ENCODE assay signal across 19 cellular contexts in the genomic region with DNA sequence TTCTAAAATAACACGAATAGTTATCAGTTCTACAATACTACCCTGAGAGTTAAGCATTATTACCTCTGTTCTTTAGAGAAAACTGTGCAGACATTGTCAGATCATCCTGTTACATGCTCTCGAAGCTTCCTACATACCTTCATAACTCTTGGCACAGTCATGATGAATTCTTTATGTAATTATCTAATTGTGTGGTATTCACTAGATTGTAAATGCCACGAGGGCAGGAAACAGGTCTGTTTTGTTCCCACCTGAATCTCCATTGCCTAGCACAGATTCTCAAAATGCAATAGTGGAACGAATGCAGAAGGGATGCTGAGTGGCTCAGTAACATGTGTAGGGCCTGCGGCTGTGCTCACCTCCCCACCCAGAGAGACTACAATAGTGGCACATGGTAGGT. TPM values are rescaled to one million over a fixed set of nuclear protein-coding genes. Genes with fewer than 3 reads are reported as not detected.
DNase-seq lines count a peak whose midpoint lies in the region; ATAC-seq and TF ChIP-seq lines count a peak whose summit lies in the region.
"Had no signal": no experiment of that assay in that cellular context is flagged by ENCODE, and none has a peak within 500 bp of the region (broad histone marks: within the 10 kb centered on the region; RNA-seq: fewer than 3 reads in every experiment).

No MANE protein-coding gene starts in this region.

- H3K9me3 ChIP-seq in HEK293 (ENCODE audit: control insufficient read depth, insufficient read depth, low read depth, low read length), result no peaks in the 10 kb centered on the region
- H3K9me3 ChIP-seq in neural progenitor cell (ENCODE audit: low read depth), result no peaks in the 10 kb centered on the region
- H3K9me3 ChIP-seq in trophoblast cell (ENCODE audit: insufficient read depth, low read depth, low read length), result peaks cover 3% of the 10 kb centered on the region
- H3K9me3 ChIP-seq: BE2C, BLaER1 had no signal

- H2BK12ac ChIP-seq in trophoblast cell (ENCODE audit: low read length), result no peak overlapping the region

- H3K27ac Mint-ChIP-seq in neural progenitor cell (no peak overlapping the region), GM23338 (no peak overlapping the region)
- H3K27ac Mint-ChIP-seq: CD14-positive monocyte; CD4-positive, alpha-beta memory T cell; CD4-positive, CD25-positive, alpha-beta regulatory T cell; CD8-positive, alpha-beta memory T cell had no signal

- POLR2A ChIA-PET in HEK293 (lab: Yijun Ruan, JAX), result no interaction called here

- H4K8ac ChIP-seq in trophoblast cell (ENCODE audit: low read depth, low read length), result no peak overlapping the region

- no peak overlapping the region for H3K23ac ChIP-seq in trophoblast cell (ENCODE audit: low read length)

- CTCF ChIA-PET in HEK293 (lab: Yijun Ruan, JAX), result interaction anchor here (0.7 to 0.9 kb wide), 2 partner anchors 9 to 14 kb away, joined by 3 to 4 read pairs; no protein-coding TSS in a partner anchor

- DNase-seq in neural progenitor cell (ENCODE audit: low spot score) (no peak), trophoblast cell (peak; percentile 33 to 77), DMS114 treated with DMSO at 0.1 percent for 48 hours (lab: John Stamatoyannopoulos, UW; ENCODE audit: unreplicated experiment) (no peak), GM23338 (ENCODE audit: low spot score) (no peak)
- DNase-seq: 8988T; ACHN; BE2C; C1 segment of cervical spinal cord; CD4-positive, alpha-beta memory T cell; CD4-positive, CD25-positive, alpha-beta regulatory T cell; CD8-positive, alpha-beta memory T cell; COR-L47; DMS 273 treated with DMSO at 0.1 percent for 48 hours; DMS79 treated with DMSO at 0.1 percent for 48 hours; GF-D8 had no signal

- H3K36me3 Mint-ChIP-seq in neural progenitor cell (no peaks in the 10 kb centered on the region), GM23338 (ENCODE audit: low read depth) (no peaks in the 10 kb centered on the region)
- H3K36me3 Mint-ChIP-seq: CD14-positive monocyte; CD4-positive, alpha-beta memory T cell; CD4-positive, CD25-positive, alpha-beta regulatory T cell; CD8-positive, alpha-beta memory T cell had no signal

- H3K4ac ChIP-seq in trophoblast cell (ENCODE audit: low read depth, low read length), result no peak overlapping the region

- no peak overlapping the region for H3K14ac ChIP-seq in trophoblast cell (ENCODE audit: low read length)

- TF ChIP-seq CTCF in HEK293 (tag by site-specific recombination; IDR thresholded peaks at IDR 0.05) (no peak), neural progenitor cell (IDR thresholded peaks at IDR 0.05) (no peak), GM23338 (conservative IDR thresholded peaks at IDR 0.05; ENCODE audit: low read depth in 2 of 2) (no peak)

- H3K36me3 ChIP-seq in HEK293 (ENCODE audit: control insufficient read depth in 2 of 2, insufficient read depth in 1 of 2, low read length in 2 of 2), result no peaks in the 10 kb centered on the region
- no peaks in the 10 kb centered on the region for H3K36me3 ChIP-seq in neural progenitor cell
- no peaks in the 10 kb centered on the region for H3K36me3 ChIP-seq in trophoblast cell (ENCODE audit: control insufficient read depth in 1 of 2, insufficient read depth in 2 of 2, low read length in 2 of 2)
- H3K36me3 ChIP-seq in GM23338 (ENCODE audit: insufficient read depth), result no peaks in the 10 kb centered on the region
- H3K36me3 ChIP-seq: BE2C, BLaER1 had no signal

- H3K79me2 ChIP-seq in neural progenitor cell (ENCODE audit: low read depth) (no peaks in the 10 kb centered on the region), trophoblast cell (ENCODE audit: control insufficient read depth, insufficient read depth, low read length, poor library complexity) (no peaks in the 10 kb centered on the region), GM23338 (replicated peaks; ENCODE audit: insufficient read depth) (peaks cover 4% of the 10 kb centered on the region; the same call in 1 of the 2 replicates)

- no peak overlapping the region for H2BK120ac ChIP-seq in trophoblast cell (ENCODE audit: insufficient read depth, low read length, poor library complexity)

- H3K27me3 Mint-ChIP-seq in neural progenitor cell (ENCODE audit: insufficient read depth, low read depth) (peaks cover 49% of the 10 kb centered on the region), GM23338 (ENCODE audit: insufficient read depth, low read depth, poor library complexity) (peaks cover 22% of the 10 kb centered on the region)

- H3K4me1 ChIP-seq in HEK293 (ENCODE audit: control insufficient read depth, insufficient read depth, low read length), result no peaks in the 10 kb centered on the region; the same call in 1 of the 2 replicates
- H3K4me1 ChIP-seq in neural progenitor cell, result peaks cover 23% of the 10 kb centered on the region
- peaks cover 6 to 8% of the 10 kb centered on the region in 2 experiments for H3K4me1 ChIP-seq in trophoblast cell (ENCODE audit: control insufficient read depth in 1 of 2, insufficient read depth in 2 of 2, low read length in 2 of 2)
- peaks cover 33% of the 10 kb centered on the region for H3K4me1 ChIP-seq in GM23338 (ENCODE audit: insufficient read depth)
- H3K4me1 ChIP-seq: BE2C had no signal

- H2AFZ ChIP-seq in neural progenitor cell (replicated peaks), result no peak overlapping the region
- no peak overlapping the region for H2AFZ ChIP-seq in trophoblast cell (ENCODE audit: insufficient read depth, low read length, poor library complexity)
- H2AFZ ChIP-seq in GM23338, result no peak overlapping the region

- H3K79me1 ChIP-seq in trophoblast cell (ENCODE audit: low read length), result no peaks in the 10 kb centered on the region

- peak overlapping the region; percentile 60 for H3K4me3 Mint-ChIP-seq in neural progenitor cell
- no peak overlapping the region for H3K4me3 Mint-ChIP-seq in GM23338
- H3K4me3 Mint-ChIP-seq: CD4-positive, alpha-beta memory T cell; CD4-positive, CD25-positive, alpha-beta regulatory T cell; CD8-positive, alpha-beta memory T cell had no signal

- H3K27me3 ChIP-seq in neural progenitor cell (peaks cover 83% of the 10 kb centered on the region), trophoblast cell (ENCODE audit: insufficient read depth, low read length) (peaks cover 35% of the 10 kb centered on the region), GM23338 (ENCODE audit: insufficient read depth) (peaks cover 26% of the 10 kb centered on the region)

- H3K4me3 ChIP-seq in HEK293 (ENCODE audit: low read depth, low read length), result no peak overlapping the region
- H3K4me3 ChIP-seq in neural progenitor cell, result no peak overlapping the region
- no peak overlapping the region for H3K4me3 ChIP-seq in trophoblast cell (ENCODE audit: low read depth, low read length)
- no peak overlapping the region for H3K4me3 ChIP-seq in GM23338
- H3K4me3 ChIP-seq: BLaER1 had no signal

- peaks cover 11% of the 10 kb centered on the region for H3F3A ChIP-seq in neural progenitor cell (ENCODE audit: low read depth)
- H3F3A ChIP-seq in GM23338 (replicated peaks; ENCODE audit: low read depth), result 0 out of 2 replicates have a peak, but pooled peaks cover 7% of the 10 kb centered on the region

- H3K4me1 Mint-ChIP-seq in neural progenitor cell (peaks cover 26% of the 10 kb centered on the region), GM23338 (peaks cover 48% of the 10 kb centered on the region)

- H3K9ac ChIP-seq in neural progenitor cell (no peak overlapping the region), trophoblast cell (ENCODE audit: low read length) (no peak overlapping the region)
- H3K9ac ChIP-seq: BLaER1 had no signal

- H3K18ac ChIP-seq in trophoblast cell (ENCODE audit: low read length), result no peak overlapping the region

- no peak overlapping the region for H3K27ac ChIP-seq in HEK293 (ENCODE audit: extremely low read depth, low read depth, low read length)
- H3K27ac ChIP-seq in neural progenitor cell, result no peak overlapping the region
- no peak overlapping the region for H3K27ac ChIP-seq in trophoblast cell (ENCODE audit: low read depth, low read length)
- H3K27ac ChIP-seq in GM23338 (ENCODE audit: low read depth), result no peak overlapping the region
- H3K27ac ChIP-seq: BLaER1 had no signal

- H4K12ac ChIP-seq in trophoblast cell (ENCODE audit: low read depth, low read length), result no peak overlapping the region

- H3K4me2 ChIP-seq in neural progenitor cell, result no peak overlapping the region
- H3K4me2 ChIP-seq in trophoblast cell (ENCODE audit: low read length), result no peak overlapping the region
- H3K4me2 ChIP-seq in GM23338, result no peak overlapping the region
- H3K4me2 ChIP-seq: BLaER1 had no signal

- H3K9me3 Mint-ChIP-seq in neural progenitor cell (no peaks in the 10 kb centered on the region), GM23338 (no peaks in the 10 kb centered on the region)
- H3K9me3 Mint-ChIP-seq: CD4-positive, alpha-beta memory T cell; CD4-positive, CD25-positive, alpha-beta regulatory T cell; CD8-positive, alpha-beta memory T cell had no signal

- no peak overlapping the region for H2AK5ac ChIP-seq in trophoblast cell (ENCODE audit: low read length)

- WGBS in trophoblast cell (ENCODE audit: extremely low coverage, insufficient coverage, insufficient read length), result no CpG with 5 or more reads among the region's 5 CpGs

- H3K9me2 ChIP-seq in GM23338 (ENCODE audit: insufficient read depth), result no peaks in the 10 kb centered on the region

- ATAC-seq in esophagus mucosa, result no peak
- no peak for ATAC-seq in GM23338

- H4K91ac ChIP-seq in trophoblast cell (ENCODE audit: low read depth, low read length), result no peak overlapping the region

- H2BK5ac ChIP-seq in trophoblast cell (ENCODE audit: low read depth, low read length, poor library complexity), result no peak overlapping the region

- peaks cover 6% of the 10 kb centered on the region for H4K20me1 ChIP-seq in neural progenitor cell (ENCODE audit: low read depth)
- peaks cover 17% of the 10 kb centered on the region; the same call in 1 of the 2 replicates for H4K20me1 ChIP-seq in GM23338 (replicated peaks; ENCODE audit: insufficient read depth)

TF ChIP-seq in HEK293, 187 proteins besides CTCF, POLR2A, EP300 and RAD21:
- TF ChIP-seq SCRT2 (tag by site-specific recombination; IDR thresholded peaks at IDR 0.05) (0 out of 2 replicates have a peak, but pooled peaks have one; percentile 1), KLF7 (tag by site-specific recombination; IDR thresholded peaks at IDR 0.05; ENCODE audit: borderline replicate concordance) (no peak), ZNF266 (tag by site-specific recombination; IDR thresholded peaks at IDR 0.05; ENCODE audit: low read depth) (no peak)
TF ChIP-seq in HEK293: peak in this region for 1.

TF ChIP-seq in GM23338, 12 proteins besides CTCF, POLR2A, EP300 and RAD21 (continues in another document):
- TF ChIP-seq STAT1 (IDR thresholded peaks at IDR 0.05; ENCODE audit: unreplicated experiment), result no peak

RNA-seq across cellular contexts. Expression of gene SYT2, which starts 3.4 kb away (rescaled TPM):
- total RNA-seq in neural progenitor cell (ENCODE audit: low replicate concordance) (0.26 and 0.37 TPM in 2 replicates), esophagus mucosa (not detected)
- 0.03 and 0.04 TPM in 2 replicates for polyA plus RNA-seq in trophoblast cell (2013)
- total RNA-seq in GM23338 (2014; rRNA removed; shearing (Covaris generic)), result 11.4 and 12.5 TPM in 2 replicates
- polyA plus RNA-seq in GM23338 (2016; fragmentation: Nextera tagmentation; extraction: Ambion mirVana), result 2.4 TPM in 2 replicates
- total RNA-seq: CD4-positive, alpha-beta memory T cell; CD4-positive, CD25-positive, alpha-beta regulatory T cell; CD8-positive, alpha-beta memory T cell had no signal
- polyA plus RNA-seq: CD14-positive monocyte; CD8-positive, alpha-beta memory T cell had no signal

Comparison
In these comparisons a context has a peak if more than half of its experiments do, and no peak if none do; other contexts are left out.
1. DNase-seq: peak in trophoblast cell (2 of 2); none in neural progenitor cell (single experiment), DMS114 treated with DMSO at 0.1 percent for 48 hours (single experiment) and GM23338 (single experiment).